In the genomic region with DNA sequence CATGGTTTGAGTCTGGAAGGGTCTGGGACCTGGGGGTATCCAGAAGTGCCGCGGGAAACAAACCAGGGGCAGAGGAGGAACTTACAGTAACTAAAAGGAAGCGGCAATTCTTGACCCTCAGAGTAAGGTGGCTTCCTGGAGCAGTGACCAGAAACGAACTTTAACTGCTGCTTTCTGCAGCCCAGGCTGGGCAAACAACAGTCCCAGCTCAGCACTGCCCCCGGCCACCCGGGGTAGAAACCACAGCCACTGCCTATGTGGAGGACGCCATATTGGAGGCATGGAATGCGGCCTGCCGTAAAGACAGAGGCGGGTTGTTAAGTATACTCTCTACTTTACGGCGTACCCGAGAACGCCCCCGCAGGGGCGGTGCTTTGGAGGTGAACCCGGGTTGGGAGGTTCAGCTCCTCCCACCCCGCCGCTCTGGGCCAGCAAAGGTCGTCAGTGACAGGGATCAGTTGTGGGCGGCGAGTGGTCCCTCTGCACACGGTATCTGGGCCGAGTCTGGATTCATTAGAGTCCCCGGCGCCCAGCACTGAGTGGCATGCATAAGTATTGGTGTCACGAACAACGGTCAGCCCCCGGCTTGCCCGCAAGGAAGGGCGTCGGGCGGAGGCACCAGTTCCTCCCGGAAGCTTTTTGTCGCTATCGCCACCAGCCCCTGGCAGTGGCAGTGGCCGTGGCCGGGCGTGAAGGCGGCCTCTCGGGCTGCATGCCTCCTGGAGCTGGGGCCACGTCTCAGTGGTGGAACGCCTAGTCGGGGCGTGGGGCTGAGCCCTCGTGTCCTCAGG, we compare ENCODE assay signal across 8 cellular contexts. TPM values are rescaled to one million over a fixed set of nuclear protein-coding genes. Genes with fewer than 3 reads are reported as not detected.
DNase-seq lines count a peak whose midpoint lies in the region; ATAC-seq and TF ChIP-seq lines count a peak whose summit lies in the region.

A gene with protein sequence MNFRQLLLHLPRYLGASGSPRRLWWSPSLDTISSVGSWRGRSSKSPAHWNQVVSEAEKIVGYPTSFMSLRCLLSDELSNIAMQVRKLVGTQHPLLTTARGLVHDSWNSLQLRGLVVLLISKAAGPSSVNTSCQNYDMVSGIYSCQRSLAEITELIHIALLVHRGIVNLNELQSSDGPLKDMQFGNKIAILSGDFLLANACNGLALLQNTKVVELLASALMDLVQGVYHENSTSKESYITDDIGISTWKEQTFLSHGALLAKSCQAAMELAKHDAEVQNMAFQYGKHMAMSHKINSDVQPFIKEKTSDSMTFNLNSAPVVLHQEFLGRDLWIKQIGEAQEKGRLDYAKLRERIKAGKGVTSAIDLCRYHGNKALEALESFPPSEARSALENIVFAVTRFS (minus strand): TSS at position 282 of the 791 bp plus-strand sequence. CDS start 279 bp downstream, at position 3.

- peak within 1 kb of the TSS; percentile 87 for H3K4me3 ChIP-seq in GM06990 (replicated peaks; ENCODE audit: low read depth, low read length)
- peak within 1 kb of the TSS; percentile 92 for H3K4me3 ChIP-seq in HFF-Myc (replicated peaks; ENCODE audit: low read depth, low read length)
- H3K4me3 ChIP-seq in gastroesophageal sphincter: peak within 1 kb of the TSS; percentile 63 to 76
- peak within 1 kb of the TSS; percentile 63 to 89 for H3K4me3 ChIP-seq in neutrophil (ENCODE audit: low read depth in 1 of 2, low read length in 1 of 2)

- 0% methylated on average over 3 to 7 of the region's 46 CpGs for WGBS in gastroesophageal sphincter (ENCODE audit: low coverage in 1 of 2), 2 donors

- H3K9me3 ChIP-seq in gastroesophageal sphincter (no peaks in the 10 kb centered on the region), neutrophil (no peaks in the 10 kb centered on the region)

- in situ Hi-C loops in SK-MEL-5 (cut with HindIII; ENCODE audit: low pct_unique_long_range_greater_than_20kb, low sequenced_read_pairs): no loop called here

- peak in 1 of 2 donors; percentile 65 for TF ChIP-seq POLR2A in gastroesophageal sphincter (IDR thresholded peaks at IDR 0.05)

- no peaks in the 10 kb centered on the region for H3K36me3 ChIP-seq in GM06990 (ENCODE audit: control insufficient read depth, insufficient read depth, low read length)
- no peaks in the 10 kb centered on the region for H3K36me3 ChIP-seq in gastroesophageal sphincter
- peaks cover 5% of the 10 kb centered on the region for H3K36me3 ChIP-seq in neutrophil

- DNase-seq in GM06990 (ENCODE audit: extremely low read depth, insufficient read length): peak; percentile 95
- peak; percentile 92 for DNase-seq in HFF-Myc (ENCODE audit: extremely low read depth, low read depth)
- peak; percentile 99 for DNase-seq in MV-4-11 (lab: John Stamatoyannopoulos, UW)
- peak; percentile 96 for DNase-seq in SK-MEL-5 (ENCODE audit: low read depth, low spot score)
- peak; percentile 99 for DNase-seq in activated naive CD4-positive, alpha-beta T cell treated with Interleukin-2 at 50 U/mL for 16 hours
- peak; percentile 99 for DNase-seq in superior temporal gyrus (ENCODE audit: extremely low spot score)

- H3K4me1 ChIP-seq in gastroesophageal sphincter: peaks cover 0 to 23% (median 4%) of the 10 kb centered on the region in 3 donors
- peaks cover 15 to 16% of the 10 kb centered on the region in 2 experiments for H3K4me1 ChIP-seq in neutrophil (ENCODE audit: control insufficient read depth in 1 of 2, insufficient read depth in 1 of 2, low read depth in 1 of 2, low read length in 1 of 2)

- TF ChIP-seq EP300 in gastroesophageal sphincter (IDR thresholded peaks at IDR 0.05): no peak

- H3K27me3 ChIP-seq in GM06990 (replicated peaks; ENCODE audit: control insufficient read depth, insufficient read depth, low read length) (no peaks in the 10 kb centered on the region), gastroesophageal sphincter (no peaks in the 10 kb centered on the region), neutrophil (no peaks in the 10 kb centered on the region)

- peak; percentile 99 for ATAC-seq in gastroesophageal sphincter

- TF ChIP-seq CTCF in GM06990 (IDR thresholded peaks at IDR 0.05; ENCODE audit: insufficient read depth, low read length, poor library complexity, severe bottlenecking) (peak; percentile 56), HFF-Myc (IDR thresholded peaks at IDR 0.05; ENCODE audit: low read depth, low read length, missing control alignments) (peak; percentile 48), gastroesophageal sphincter (IDR thresholded peaks at IDR 0.05) (peak in 3 of 4 experiments; percentile 24 to 55 (median 39)), neutrophil (IDR thresholded peaks at IDR 0.05) (peak; percentile 53)

- H3K27ac ChIP-seq in gastroesophageal sphincter: peak within 1 kb of the TSS; percentile 54 to 88 (median 85)
- H3K27ac ChIP-seq in neutrophil: peak within 1 kb of the TSS; percentile 95

RNA-seq across cellular contexts. Expression of the gene that starts here (rescaled TPM):
- total RNA-seq in SK-MEL-5 (2014; rRNA removed; shearing (Covaris generic)): 12.6 and 14.0 TPM in 2 replicates
- 13.6 and 13.7 TPM in 2 replicates for polyA plus RNA-seq in SK-MEL-5 (2015; cell fraction: cytosol; rRNA removed)
- 6.9 and 12.9 TPM in 2 replicates for polyA plus RNA-seq in SK-MEL-5 (2015; cell fraction: nucleus; rRNA removed)
- 10 to 100 TPM in 1 of 4 donors, 1 to 10 TPM in 3; 6.5 to 12.2 (median 9.0) TPM for total RNA-seq in gastroesophageal sphincter

Comparison
In these comparisons a context has a peak if more than half of its experiments do, and no peak if none do; other contexts are left out.
1. Peak in every context shown above with its lines: DNase-seq, ATAC-seq, H3K4me3 ChIP-seq and H3K27ac ChIP-seq.